In the genomic region with DNA sequence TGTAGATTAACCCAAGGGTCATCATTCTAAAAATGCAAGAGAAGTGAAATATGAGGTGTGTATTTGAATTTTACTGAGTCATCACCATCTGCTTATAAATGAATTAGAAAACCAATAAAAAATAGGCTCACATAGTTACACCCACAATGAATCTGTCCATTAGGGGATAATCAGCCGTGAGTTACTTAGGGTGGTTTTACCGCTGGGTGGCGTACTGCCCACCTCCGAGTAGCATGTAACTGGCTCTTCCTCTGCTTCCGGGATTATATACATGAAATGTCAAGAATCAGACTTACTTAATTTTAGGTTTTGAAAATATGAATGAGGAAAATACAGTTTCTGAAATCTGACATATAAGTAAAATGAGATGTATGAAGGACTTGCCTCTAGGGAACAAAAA, we compare ENCODE assay signal across 1 cellular context.
TF ChIP-seq lines count a peak whose summit lies in the region.

No MANE protein-coding gene starts in this region.

TF ChIP-seq in H1, 55 proteins besides CTCF, POLR2A, EP300 and RAD21:
- TF ChIP-seq CEBPB (IDR thresholded peaks at IDR 0.05; ENCODE audit: low read depth, low read length), result no peak
- no peak for TF ChIP-seq CHD1 (IDR thresholded peaks at IDR 0.05; ENCODE audit: low read depth, low read length)
- TF ChIP-seq POU5F1 (IDR thresholded peaks at IDR 0.05; ENCODE audit: low read depth, low read length), result no peak
- TF ChIP-seq TAF1 (IDR thresholded peaks at IDR 0.05; ENCODE audit: low read depth, low read length), result no peak
- TF ChIP-seq KDM4A (IDR thresholded peaks at IDR 0.05; ENCODE audit: low read depth, low read length, severe bottlenecking), result no peak
- no peak for TF ChIP-seq SIRT6 (IDR thresholded peaks at IDR 0.05; ENCODE audit: low read length)
- no peak for TF ChIP-seq SP1 (IDR thresholded peaks at IDR 0.05; ENCODE audit: low read depth, low read length)
- TF ChIP-seq SAP30 (IDR thresholded peaks at IDR 0.05; ENCODE audit: insufficient read depth, insufficient replicate concordance, low read length), result no peak
- no peak for TF ChIP-seq HDAC2 (IDR thresholded peaks at IDR 0.05; ENCODE audit: borderline replicate concordance in 1 of 2, low read depth in 2 of 2, low read length in 2 of 2)
- TF ChIP-seq, protein P1, sequence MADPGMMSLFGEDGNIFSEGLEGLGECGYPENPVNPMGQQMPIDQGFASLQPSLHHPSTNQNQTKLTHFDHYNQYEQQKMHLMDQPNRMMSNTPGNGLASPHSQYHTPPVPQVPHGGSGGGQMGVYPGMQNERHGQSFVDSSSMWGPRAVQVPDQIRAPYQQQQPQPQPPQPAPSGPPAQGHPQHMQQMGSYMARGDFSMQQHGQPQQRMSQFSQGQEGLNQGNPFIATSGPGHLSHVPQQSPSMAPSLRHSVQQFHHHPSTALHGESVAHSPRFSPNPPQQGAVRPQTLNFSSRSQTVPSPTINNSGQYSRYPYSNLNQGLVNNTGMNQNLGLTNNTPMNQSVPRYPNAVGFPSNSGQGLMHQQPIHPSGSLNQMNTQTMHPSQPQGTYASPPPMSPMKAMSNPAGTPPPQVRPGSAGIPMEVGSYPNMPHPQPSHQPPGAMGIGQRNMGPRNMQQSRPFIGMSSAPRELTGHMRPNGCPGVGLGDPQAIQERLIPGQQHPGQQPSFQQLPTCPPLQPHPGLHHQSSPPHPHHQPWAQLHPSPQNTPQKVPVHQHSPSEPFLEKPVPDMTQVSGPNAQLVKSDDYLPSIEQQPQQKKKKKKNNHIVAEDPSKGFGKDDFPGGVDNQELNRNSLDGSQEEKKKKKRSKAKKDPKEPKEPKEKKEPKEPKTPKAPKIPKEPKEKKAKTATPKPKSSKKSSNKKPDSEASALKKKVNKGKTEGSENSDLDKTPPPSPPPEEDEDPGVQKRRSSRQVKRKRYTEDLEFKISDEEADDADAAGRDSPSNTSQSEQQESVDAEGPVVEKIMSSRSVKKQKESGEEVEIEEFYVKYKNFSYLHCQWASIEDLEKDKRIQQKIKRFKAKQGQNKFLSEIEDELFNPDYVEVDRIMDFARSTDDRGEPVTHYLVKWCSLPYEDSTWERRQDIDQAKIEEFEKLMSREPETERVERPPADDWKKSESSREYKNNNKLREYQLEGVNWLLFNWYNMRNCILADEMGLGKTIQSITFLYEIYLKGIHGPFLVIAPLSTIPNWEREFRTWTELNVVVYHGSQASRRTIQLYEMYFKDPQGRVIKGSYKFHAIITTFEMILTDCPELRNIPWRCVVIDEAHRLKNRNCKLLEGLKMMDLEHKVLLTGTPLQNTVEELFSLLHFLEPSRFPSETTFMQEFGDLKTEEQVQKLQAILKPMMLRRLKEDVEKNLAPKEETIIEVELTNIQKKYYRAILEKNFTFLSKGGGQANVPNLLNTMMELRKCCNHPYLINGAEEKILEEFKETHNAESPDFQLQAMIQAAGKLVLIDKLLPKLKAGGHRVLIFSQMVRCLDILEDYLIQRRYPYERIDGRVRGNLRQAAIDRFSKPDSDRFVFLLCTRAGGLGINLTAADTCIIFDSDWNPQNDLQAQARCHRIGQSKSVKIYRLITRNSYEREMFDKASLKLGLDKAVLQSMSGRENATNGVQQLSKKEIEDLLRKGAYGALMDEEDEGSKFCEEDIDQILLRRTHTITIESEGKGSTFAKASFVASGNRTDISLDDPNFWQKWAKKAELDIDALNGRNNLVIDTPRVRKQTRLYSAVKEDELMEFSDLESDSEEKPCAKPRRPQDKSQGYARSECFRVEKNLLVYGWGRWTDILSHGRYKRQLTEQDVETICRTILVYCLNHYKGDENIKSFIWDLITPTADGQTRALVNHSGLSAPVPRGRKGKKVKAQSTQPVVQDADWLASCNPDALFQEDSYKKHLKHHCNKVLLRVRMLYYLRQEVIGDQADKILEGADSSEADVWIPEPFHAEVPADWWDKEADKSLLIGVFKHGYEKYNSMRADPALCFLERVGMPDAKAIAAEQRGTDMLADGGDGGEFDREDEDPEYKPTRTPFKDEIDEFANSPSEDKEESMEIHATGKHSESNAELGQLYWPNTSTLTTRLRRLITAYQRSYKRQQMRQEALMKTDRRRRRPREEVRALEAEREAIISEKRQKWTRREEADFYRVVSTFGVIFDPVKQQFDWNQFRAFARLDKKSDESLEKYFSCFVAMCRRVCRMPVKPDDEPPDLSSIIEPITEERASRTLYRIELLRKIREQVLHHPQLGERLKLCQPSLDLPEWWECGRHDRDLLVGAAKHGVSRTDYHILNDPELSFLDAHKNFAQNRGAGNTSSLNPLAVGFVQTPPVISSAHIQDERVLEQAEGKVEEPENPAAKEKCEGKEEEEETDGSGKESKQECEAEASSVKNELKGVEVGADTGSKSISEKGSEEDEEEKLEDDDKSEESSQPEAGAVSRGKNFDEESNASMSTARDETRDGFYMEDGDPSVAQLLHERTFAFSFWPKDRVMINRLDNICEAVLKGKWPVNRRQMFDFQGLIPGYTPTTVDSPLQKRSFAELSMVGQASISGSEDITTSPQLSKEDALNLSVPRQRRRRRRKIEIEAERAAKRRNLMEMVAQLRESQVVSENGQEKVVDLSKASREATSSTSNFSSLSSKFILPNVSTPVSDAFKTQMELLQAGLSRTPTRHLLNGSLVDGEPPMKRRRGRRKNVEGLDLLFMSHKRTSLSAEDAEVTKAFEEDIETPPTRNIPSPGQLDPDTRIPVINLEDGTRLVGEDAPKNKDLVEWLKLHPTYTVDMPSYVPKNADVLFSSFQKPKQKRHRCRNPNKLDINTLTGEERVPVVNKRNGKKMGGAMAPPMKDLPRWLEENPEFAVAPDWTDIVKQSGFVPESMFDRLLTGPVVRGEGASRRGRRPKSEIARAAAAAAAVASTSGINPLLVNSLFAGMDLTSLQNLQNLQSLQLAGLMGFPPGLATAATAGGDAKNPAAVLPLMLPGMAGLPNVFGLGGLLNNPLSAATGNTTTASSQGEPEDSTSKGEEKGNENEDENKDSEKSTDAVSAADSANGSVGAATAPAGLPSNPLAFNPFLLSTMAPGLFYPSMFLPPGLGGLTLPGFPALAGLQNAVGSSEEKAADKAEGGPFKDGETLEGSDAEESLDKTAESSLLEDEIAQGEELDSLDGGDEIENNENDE (IDR thresholded peaks at IDR 0.05; ENCODE audit: insufficient replicate concordance, low read length), result no peak
- TF ChIP-seq NRF1 (IDR thresholded peaks at IDR 0.05; ENCODE audit: low read depth, low read length), result no peak
- no peak for TF ChIP-seq BRCA1 (IDR thresholded peaks at IDR 0.05; ENCODE audit: low read depth, low read length)
- TF ChIP-seq TAF7 (optimal IDR thresholded peaks at IDR 0.05; ENCODE audit: borderline replicate concordance, low read depth, low read length), result no peak
- TF ChIP-seq RBBP5 (IDR thresholded peaks at IDR 0.05; ENCODE audit: borderline replicate concordance, low read depth, low read length), result no peak
- no peak for TF ChIP-seq POLR2AphosphoS5 (IDR thresholded peaks at IDR 0.05; ENCODE audit: low read depth, low read length)
- TF ChIP-seq RFX5 (IDR thresholded peaks at IDR 0.05; ENCODE audit: borderline replicate concordance, low read depth, low read length), result no peak
- no peak for TF ChIP-seq SRF (IDR thresholded peaks at IDR 0.05; ENCODE audit: low read depth, low read length)
